Comparison of ENCODE assay signal across 8 cellular contexts in genomic region chr11:110093407-110094297, GRCh38. TPM values are rescaled to one million over a fixed set of nuclear protein-coding genes. Genes with fewer than 3 reads are reported as not detected.
A peak's percentile ranks its signal among the peaks of the same experiment; 100 is the strongest.
DNase-seq lines count a peak whose midpoint lies in the region; ATAC-seq and TF ChIP-seq lines count a peak whose summit lies in the region.

No MANE protein-coding gene starts in this region.

- H3K36me3 Mint-ChIP-seq in activated naive CD8-positive, alpha-beta T cell treated with anti-CD3 and anti-CD28 coated beads, Interleukin-2, amount 10 ng/mL, durations not matched to agents 7 days and 5 days = peaks cover 2% of the 10 kb centered on the region

- H3K4me3 Mint-ChIP-seq in activated naive CD8-positive, alpha-beta T cell treated with anti-CD3 and anti-CD28 coated beads, Interleukin-2, amount 10 ng/mL, durations not matched to agents 7 days and 5 days = peak overlapping the region; percentile 64

- no peaks in the 10 kb centered on the region for H3K9me3 Mint-ChIP-seq in activated naive CD8-positive, alpha-beta T cell treated with anti-CD3 and anti-CD28 coated beads, Interleukin-2, amount 10 ng/mL, durations not matched to agents 7 days and 5 days

- POLR2A ChIA-PET in activated naive CD8-positive, alpha-beta T cell treated with anti-CD3 and anti-CD28 coated beads, Interleukin-2, amount 10 ng/mL, durations not matched to agents 7 days and 5 days (lab: Charles Lee) = no interaction called here

- H3K4me1 ChIP-seq in cardiac muscle cell (ENCODE audit: low read depth) = no peaks in the 10 kb centered on the region

- H3K4me1 Mint-ChIP-seq in activated naive CD8-positive, alpha-beta T cell treated with anti-CD3 and anti-CD28 coated beads, Interleukin-2, amount 10 ng/mL, durations not matched to agents 7 days and 5 days = peaks cover 2% of the 10 kb centered on the region

- TF ChIP-seq CTCF in AG09309 (IDR thresholded peaks at IDR 0.05; ENCODE audit: control insufficient read depth, insufficient read depth, low read depth, low read length, missing control alignments) (no peak), cardiac muscle cell (IDR thresholded peaks at IDR 0.05; ENCODE audit: low read depth, low read length) (no peak)

- H3K27ac Mint-ChIP-seq in activated naive CD8-positive, alpha-beta T cell treated with anti-CD3 and anti-CD28 coated beads, Interleukin-2, amount 10 ng/mL, durations not matched to agents 7 days and 5 days = no peak overlapping the region

- H3K27ac ChIP-seq in cardiac muscle cell = peak overlapping the region; percentile 89

- peaks cover 32% of the 10 kb centered on the region for H3K27me3 ChIP-seq in cardiac muscle cell

- ATAC-seq in HG02938 (IDR thresholded peaks at IDR 0.05; ENCODE audit: unreplicated experiment) (peak; percentile 17), HG03378 (IDR thresholded peaks at IDR 0.05; ENCODE audit: unreplicated experiment) (no peak)
- peak; percentile 31 for ATAC-seq in activated naive CD8-positive, alpha-beta T cell treated with anti-CD3 and anti-CD28 coated beads, Interleukin-2, amount 10 ng/mL, durations not matched to agents 7 days and 5 days (ENCODE audit: low read depth)

- H3K4me3 ChIP-seq in AG09309 (ENCODE audit: control insufficient read depth, low read depth, low read length) (peak overlapping the region; percentile 50), cardiac muscle cell (peak overlapping the region; percentile 97)

- TF ChIP-seq POLR2A in GM15510 (IDR thresholded peaks at IDR 0.05; ENCODE audit: borderline replicate concordance, extremely low read depth, insufficient read length) = peak; percentile 31

- H3K36me3 ChIP-seq in cardiac muscle cell = no peaks in the 10 kb centered on the region

- H3K27me3 Mint-ChIP-seq in activated naive CD8-positive, alpha-beta T cell treated with anti-CD3 and anti-CD28 coated beads, Interleukin-2, amount 10 ng/mL, durations not matched to agents 7 days and 5 days = peaks cover 54% of the 10 kb centered on the region

- DNase-seq in AG09309 (ENCODE audit: low read depth) (no peak), NCI-H345 treated with DMSO at 0.1 percent for 48 hours (lab: John Stamatoyannopoulos, UW; ENCODE audit: unreplicated experiment) (peak; percentile 61), cardiac muscle cell (ENCODE audit: low read depth in 1 of 2, low spot score in 1 of 2) (peak; percentile 53 to 77), nucleus accumbens (lab: John Stamatoyannopoulos, UW) (peak in 50 of 56 donors; percentile 20 to 86 (median 64))
- peak; percentile 47 for DNase-seq in activated naive CD8-positive, alpha-beta T cell treated with anti-CD3 and anti-CD28 coated beads, Interleukin-2, amount 10 ng/mL, durations not matched to agents 7 days and 5 days

- H3K9me3 ChIP-seq in cardiac muscle cell (ENCODE audit: low read depth) = no peaks in the 10 kb centered on the region

RNA-seq across cellular contexts. Expression of gene ZC3H12C, which starts 0.5 kb away (rescaled TPM):
- under 1 TPM; 0.28 TPM for total RNA-seq in activated naive CD8-positive, alpha-beta T cell treated with anti-CD3 and anti-CD28 coated beads, Interleukin-2, amount 10 ng/mL, durations not matched to agents 7 days and 5 days
- 7.0 and 7.1 TPM in 2 replicates for total RNA-seq in cardiac muscle cell
- polyA plus RNA-seq in cardiac muscle cell = 1.0 and 1.7 TPM in 2 replicates
